In genomic region chr15:93424131-93424530, GRCh38 we compare ENCODE assay signal across 18 cellular contexts.
DNase-seq lines count a peak whose midpoint lies in the region; ATAC-seq and TF ChIP-seq lines count a peak whose summit lies in the region.
"Had no signal": no experiment of that assay in that cellular context is flagged by ENCODE, and none has a peak within 500 bp of the region (broad histone marks: within the 10 kb centered on the region; RNA-seq: fewer than 3 reads in every experiment).

No MANE protein-coding gene starts in this region.

- no peak overlapping the region for H3K4me3 ChIP-seq in esophagus muscularis mucosa
- H3K4me3 ChIP-seq in naive thymus-derived CD4-positive, alpha-beta T cell (ENCODE audit: low read length): no peak overlapping the region
- H3K4me3 ChIP-seq: BLaER1 had no signal

- no peak for TF ChIP-seq EP300 in esophagus muscularis mucosa (IDR thresholded peaks at IDR 0.05)

- CTCF ChIA-PET in naive thymus-derived CD4-positive, alpha-beta T cell (lab: Charles Lee): no interaction called here

- no peak overlapping the region for H3K27ac ChIP-seq in esophagus muscularis mucosa (replicated peaks in 1 of 4)
- H3K27ac ChIP-seq in naive thymus-derived CD4-positive, alpha-beta T cell (ENCODE audit: low read depth, low read length): no peak overlapping the region
- H3K27ac ChIP-seq: BLaER1 had no signal

- no peak overlapping the region for H3K27ac Mint-ChIP-seq in naive thymus-derived CD4-positive, alpha-beta T cell
- H3K27ac Mint-ChIP-seq: CD14-positive monocyte; CD4-positive, alpha-beta memory T cell; CD4-positive, CD25-positive, alpha-beta regulatory T cell; CD8-positive, alpha-beta memory T cell had no signal

- no peaks in the 10 kb centered on the region for H3K36me3 ChIP-seq in esophagus muscularis mucosa
- H3K36me3 ChIP-seq in naive thymus-derived CD4-positive, alpha-beta T cell (ENCODE audit: control insufficient read depth in 2 of 3, insufficient read depth in 3 of 3, low read length in 3 of 3): no peaks in the 10 kb centered on the region
- H3K36me3 ChIP-seq: BE2C, BLaER1 had no signal

- intact Hi-C loops in esophagus muscularis mucosa (cut with DNase I): no loop called here
- intact Hi-C loops in naive thymus-derived CD4-positive, alpha-beta T cell (cut with micrococcal nuclease): no loop called here

- POLR2A ChIA-PET in naive thymus-derived CD4-positive, alpha-beta T cell (lab: Charles Lee): no interaction called here

- H3K4me3 Mint-ChIP-seq in naive thymus-derived CD4-positive, alpha-beta T cell: no peak overlapping the region
- H3K4me3 Mint-ChIP-seq: CD14-positive monocyte; CD4-positive, alpha-beta memory T cell; CD4-positive, CD25-positive, alpha-beta regulatory T cell; CD8-positive, alpha-beta memory T cell had no signal

- DNase-seq in esophagus muscularis mucosa (ENCODE audit: extremely low spot score) (peak; percentile 66), ureter (ENCODE audit: low spot score) (peak; percentile 26), LoVo (ENCODE audit: low spot score) (no peak), NCI-H748 (lab: John Stamatoyannopoulos, UW; ENCODE audit: unreplicated experiment) (no peak), NCI-H1436 (lab: John Stamatoyannopoulos, UW) (no peak)
- DNase-seq in naive thymus-derived CD4-positive, alpha-beta T cell: no peak
- DNase-seq: 8988T; ACHN; BE2C; C1 segment of cervical spinal cord; CD4-positive, alpha-beta memory T cell; CD4-positive, CD25-positive, alpha-beta regulatory T cell; CD8-positive, alpha-beta memory T cell; COR-L47; DMS79 treated with DMSO at 0.1 percent for 48 hours; GF-D8 had no signal

- no peaks in the 10 kb centered on the region for H3K9me3 ChIP-seq in esophagus muscularis mucosa
- no peaks in the 10 kb centered on the region for H3K9me3 ChIP-seq in naive thymus-derived CD4-positive, alpha-beta T cell (ENCODE audit: control insufficient read depth in 2 of 3, low read length in 3 of 3)
- H3K9me3 ChIP-seq: BE2C, BLaER1 had no signal

- peaks cover 0 to 12% (median 5%) of the 10 kb centered on the region in 5 donors for H3K27me3 Mint-ChIP-seq in naive thymus-derived CD4-positive, alpha-beta T cell

- H3K36me3 Mint-ChIP-seq in naive thymus-derived CD4-positive, alpha-beta T cell: no peaks in the 10 kb centered on the region
- H3K36me3 Mint-ChIP-seq: CD14-positive monocyte; CD4-positive, alpha-beta memory T cell; CD4-positive, CD25-positive, alpha-beta regulatory T cell; CD8-positive, alpha-beta memory T cell had no signal

- ATAC-seq in naive thymus-derived CD4-positive, alpha-beta T cell: peak; percentile 14

- TF ChIP-seq POLR2A in esophagus muscularis mucosa (IDR thresholded peaks at IDR 0.05; ENCODE audit: low read depth): no peak

- H3K27me3 ChIP-seq in esophagus muscularis mucosa: no peaks in the 10 kb centered on the region
- H3K27me3 ChIP-seq in naive thymus-derived CD4-positive, alpha-beta T cell (ENCODE audit: control insufficient read depth in 2 of 2, insufficient read depth in 2 of 2, low read length in 2 of 2): no peaks in the 10 kb centered on the region
- H3K27me3 ChIP-seq: BE2C, BLaER1 had no signal

- H3K4me1 ChIP-seq in esophagus muscularis mucosa: no peaks in the 10 kb centered on the region
- H3K4me1 ChIP-seq in naive thymus-derived CD4-positive, alpha-beta T cell (ENCODE audit: control insufficient read depth in 2 of 2, insufficient read depth in 2 of 2, low read length in 2 of 2): no peaks in the 10 kb centered on the region
- H3K4me1 ChIP-seq: BE2C had no signal

- WGBS in esophagus muscularis mucosa: 85% methylated on average over 9 of the region's 9 CpGs

- H3K4me1 Mint-ChIP-seq in naive thymus-derived CD4-positive, alpha-beta T cell: no peaks in the 10 kb centered on the region
- H3K4me1 Mint-ChIP-seq: CD4-positive, alpha-beta memory T cell; CD4-positive, CD25-positive, alpha-beta regulatory T cell; CD8-positive, alpha-beta memory T cell had no signal

- H3K9me3 Mint-ChIP-seq in naive thymus-derived CD4-positive, alpha-beta T cell: no peaks in the 10 kb centered on the region
- H3K9me3 Mint-ChIP-seq: CD4-positive, CD25-positive, alpha-beta regulatory T cell; CD8-positive, alpha-beta memory T cell had no signal

- TF ChIP-seq CTCF in esophagus muscularis mucosa (IDR thresholded peaks at IDR 0.05): no peak

Comparison
In these comparisons a context has a peak if more than half of its experiments do, and no peak if none do; other contexts are left out.
1. DNase-seq: peak in esophagus muscularis mucosa (single experiment) and ureter (single experiment); none in naive thymus-derived CD4-positive, alpha-beta T cell (0 of 9), LoVo (single experiment), NCI-H748 (single experiment) and NCI-H1436 (single experiment).